Comparison of ENCODE assay signal across 1 cellular context in the genomic region with DNA sequence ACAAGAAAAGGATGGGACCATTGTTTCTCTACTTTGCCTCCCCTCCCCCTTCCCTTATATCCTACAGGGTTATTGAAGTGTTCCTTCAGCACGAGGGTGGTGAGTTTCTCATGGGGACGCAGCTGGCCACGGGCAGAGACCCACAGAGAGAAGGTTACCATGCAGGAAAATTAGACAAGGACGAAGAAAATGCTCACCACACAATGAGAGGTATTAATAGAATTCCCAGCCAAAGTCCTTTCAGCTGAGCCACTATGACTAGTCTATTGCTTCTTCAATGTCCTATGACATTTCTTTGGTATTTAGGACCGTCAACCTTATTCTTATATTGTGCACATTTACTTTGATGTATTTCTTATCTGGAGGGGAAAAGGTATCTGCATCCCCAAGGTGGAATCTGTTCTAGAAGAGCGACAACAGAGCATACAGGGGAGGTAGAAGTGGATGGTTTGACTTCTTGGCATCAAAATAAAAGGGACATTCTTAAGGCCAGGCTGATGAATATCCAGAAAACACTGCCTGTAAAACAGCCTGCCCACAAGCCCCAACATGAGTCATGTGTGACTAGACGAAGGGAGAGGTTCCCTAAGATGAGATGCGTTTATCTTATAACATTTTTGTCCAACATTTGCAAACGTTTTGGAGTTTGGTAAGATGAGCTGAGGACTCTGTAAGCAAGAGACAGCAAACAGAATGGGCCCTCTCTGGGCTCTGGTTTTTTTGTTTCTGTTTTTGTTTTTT.
TF ChIP-seq lines count a peak whose summit lies in the region.

No MANE protein-coding gene starts in this region.

TF ChIP-seq in IMR-90, 13 proteins besides CTCF, POLR2A, EP300 and RAD21 (continued from another document):
- TF ChIP-seq MAFK (IDR thresholded peaks at IDR 0.05; ENCODE audit: low read depth, low read length): no peak
- peak; percentile 27; the same call in 1 of the 2 replicates for TF ChIP-seq BHLHE40 (IDR thresholded peaks at IDR 0.05; ENCODE audit: low read depth, low read length)
- peak; percentile 16; the same call in 1 of the 2 replicates for TF ChIP-seq SMC3 (IDR thresholded peaks at IDR 0.05; ENCODE audit: low read depth, low read length)
- no peak for TF ChIP-seq RFX5 (IDR thresholded peaks at IDR 0.05; ENCODE audit: low read depth, low read length)
- no peak for TF ChIP-seq CHD1 (IDR thresholded peaks at IDR 0.05; ENCODE audit: low read depth, low read length)
- no peak for TF ChIP-seq ELK1 (IDR thresholded peaks at IDR 0.05; ENCODE audit: borderline replicate concordance, low read depth, low read length)
